Comparison of ENCODE assay signal across 10 cellular contexts in genomic region chr16:57619606-57620315, GRCh38. TPM values are rescaled to one million over a fixed set of nuclear protein-coding genes. Genes with fewer than 3 reads are reported as not detected.
DNase-seq lines count a peak whose midpoint lies in the region; ATAC-seq, FAIRE-seq and TF ChIP-seq lines count a peak whose summit lies in the region.
"Had no signal": no experiment of that assay in that cellular context is flagged by ENCODE, and none has a peak within 500 bp of the region (broad histone marks: within the 10 kb centered on the region; RNA-seq: fewer than 3 reads in every experiment).

No MANE protein-coding gene starts in this region.

- FAIRE-seq in urothelium cell line (lab: Jason Lieb, UNC) = no peak

- DNase-seq in activated naive CD4-positive, alpha-beta T cell treated with anti-CD3 and anti-CD28 coated beads, Interleukin-2, amount 50 U/mL, for 72 hours (ENCODE audit: low spot score in 2 of 2) = peak in 1 of 2 donors; percentile 44
- no peak for DNase-seq in activated naive CD4-positive, alpha-beta T cell treated with Interleukin-2 at 50 U/mL for 16 hours
- peak; percentile 87 for DNase-seq in SW480 (ENCODE audit: low spot score)
- DNase-seq in left lung = peak in 1 of 2 donors; percentile 72
- peak; percentile 38 for DNase-seq in urothelium cell line (ENCODE audit: low spot score)
- DNase-seq: T-cell had no signal

- no peaks in the 10 kb centered on the region for H3K36me3 Mint-ChIP-seq in activated naive CD4-positive, alpha-beta T cell treated with anti-CD3 and anti-CD28 coated beads, Interleukin-2, amount 50 U/mL, for 72 hours
- H3K36me3 Mint-ChIP-seq: T-cell had no signal

- H3K4me1 ChIP-seq in left lung = peaks cover 3 to 5% of the 10 kb centered on the region in 2 donors

- no peak for ATAC-seq in activated naive CD4-positive, alpha-beta T cell treated with anti-CD3 and anti-CD28 coated beads, Interleukin-2, amount 50 U/mL, for 72 hours
- ATAC-seq in left lung (peak; percentile 89), GM21360 (IDR thresholded peaks at IDR 0.05; ENCODE audit: unreplicated experiment) (no peak), HG03159 (IDR thresholded peaks at IDR 0.05; ENCODE audit: unreplicated experiment) (no peak), GM21576 (IDR thresholded peaks at IDR 0.05; ENCODE audit: unreplicated experiment) (no peak)
- ATAC-seq: T-cell had no signal

- no peaks in the 10 kb centered on the region for H3K9me3 ChIP-seq in left lung

- peak overlapping the region; percentile 17 to 29 for H3K4me3 ChIP-seq in left lung

- peak overlapping the region; percentile 5 to 60 for H3K27ac Mint-ChIP-seq in activated naive CD4-positive, alpha-beta T cell treated with anti-CD3 and anti-CD28 coated beads, Interleukin-2, amount 50 U/mL, for 72 hours
- H3K27ac Mint-ChIP-seq: T-cell had no signal

- no peak for TF ChIP-seq CTCF in left lung (IDR thresholded peaks at IDR 0.05)

- no peaks in the 10 kb centered on the region for H3K36me3 ChIP-seq in left lung

- peak overlapping the region; percentile 14 to 70 for H3K27ac ChIP-seq in left lung

- intact Hi-C loops in left lung (cut with DNase I) = no loop called here

- no peaks in the 10 kb centered on the region for H3K9me3 Mint-ChIP-seq in activated naive CD4-positive, alpha-beta T cell treated with anti-CD3 and anti-CD28 coated beads, Interleukin-2, amount 50 U/mL, for 72 hours
- H3K9me3 Mint-ChIP-seq: T-cell had no signal

- H3K27me3 ChIP-seq in left lung = no peaks in the 10 kb centered on the region

RNA-seq across cellular contexts. Expression of gene ADGRG1, which starts 8.7 kb away (rescaled TPM):
- total RNA-seq in activated naive CD4-positive, alpha-beta T cell treated with anti-CD3 and anti-CD28 coated beads, Interleukin-2, amount 50 U/mL, for 72 hours = 1 to 10 TPM; 4.3 to 8.2 TPM
- 10 to 100 TPM; 53.2 to 78.4 TPM for total RNA-seq in left lung

RNA-seq across cellular contexts. Expression of gene ADGRG3, which starts 48.3 kb away (rescaled TPM):
- total RNA-seq in activated naive CD4-positive, alpha-beta T cell treated with anti-CD3 and anti-CD28 coated beads, Interleukin-2, amount 50 U/mL, for 72 hours = under 1 TPM; 0.21 to 0.84 TPM
- total RNA-seq in left lung = 10 to 100 TPM in 1 of 2 donors, 1 to 10 TPM in 1; 1.1 to 29.8 TPM
- total RNA-seq: fibroblast of lung had no signal

Comparison
In these comparisons a context has a peak if more than half of its experiments do, and no peak if none do; other contexts are left out.
1. RNA of gene ADGRG1, which starts 8.7 kb away (total RNA-seq): 53.2 to 78.4 TPM in left lung; 4.3 to 8.2 TPM in activated naive CD4-positive, alpha-beta T cell treated with anti-CD3 and anti-CD28 coated beads, Interleukin-2, amount 50 U/mL, for 72 hours; every median in the first group is over 4 times any median in the second.